15 cellular contexts compared by ENCODE assay signal in the genomic region with DNA sequence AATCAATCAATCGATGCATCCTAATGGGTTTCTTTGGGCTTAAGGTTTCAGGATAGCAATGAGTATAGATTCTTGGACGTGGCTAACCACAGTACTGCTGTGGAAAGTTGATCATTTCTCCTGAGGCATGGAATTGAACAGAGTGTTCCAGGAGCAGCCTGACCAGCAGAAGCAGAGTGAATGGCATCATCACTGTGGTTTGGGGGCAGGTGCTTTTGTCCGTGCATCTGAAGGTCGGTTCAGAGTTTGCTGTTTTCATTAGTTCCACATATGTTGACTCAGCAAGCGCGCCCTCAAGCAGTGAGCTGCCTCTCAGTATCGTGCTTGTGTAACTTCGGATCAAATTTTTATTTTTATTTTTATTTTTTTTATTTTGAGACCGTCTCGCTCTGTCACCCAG. TPM values are rescaled to one million over a fixed set of nuclear protein-coding genes. Genes with fewer than 3 reads are reported as not detected.
"Had no signal": no experiment of that assay in that cellular context is flagged by ENCODE, and none has a peak within 500 bp of the region (broad histone marks: within the 10 kb centered on the region; RNA-seq: fewer than 3 reads in every experiment).

No MANE protein-coding gene starts in this region.

- H3K36me3 ChIP-seq: colonic mucosa, right atrium auricular region had no signal

- H3K27ac ChIP-seq: colonic mucosa, hepatocyte, lower lobe of right lung, right atrium auricular region, SK-N-MC, stomach had no signal

- H3K9me3 ChIP-seq: colonic mucosa, lower lobe of right lung, right atrium auricular region, stomach had no signal

- H3K4me3 ChIP-seq: colonic mucosa, hepatocyte, lower lobe of right lung, right atrium auricular region, SK-N-MC, smooth muscle cell, stomach had no signal

- H3K27me3 ChIP-seq: colonic mucosa, hepatocyte, right atrium auricular region, stomach had no signal

- DNase-seq: activated CD4-positive, alpha-beta T cell treated with anti-CD3 and anti-CD28 coated beads for 36 hours; activated CD4-positive, alpha-beta T cell treated with anti-CD3 and anti-CD28 coated beads, Interleukin-2, amount 50 U/mL, for 48 hours; activated gamma-delta T cell; caudate nucleus; colonic mucosa; erythroblast; left cardiac atrium; lower lobe of right lung; occipital lobe; stimulated activated CD4-positive, alpha-beta T cell treated with anti-CD3 and anti-CD28 coated beads, Interleukin-4, amount 100 ng/mL, for 24 hours; stomach had no signal

RNA-seq across cellular contexts. Expression of a gene that starts 59.7 kb away (rescaled TPM):
- total RNA-seq: activated CD4-positive, alpha-beta T cell treated with anti-CD3 and anti-CD28 coated beads for 36 hours; left cardiac atrium; occipital lobe; right atrium auricular region; smooth muscle cell had no signal
